ENCODE assay signal across 1 cellular context in the genomic region with DNA sequence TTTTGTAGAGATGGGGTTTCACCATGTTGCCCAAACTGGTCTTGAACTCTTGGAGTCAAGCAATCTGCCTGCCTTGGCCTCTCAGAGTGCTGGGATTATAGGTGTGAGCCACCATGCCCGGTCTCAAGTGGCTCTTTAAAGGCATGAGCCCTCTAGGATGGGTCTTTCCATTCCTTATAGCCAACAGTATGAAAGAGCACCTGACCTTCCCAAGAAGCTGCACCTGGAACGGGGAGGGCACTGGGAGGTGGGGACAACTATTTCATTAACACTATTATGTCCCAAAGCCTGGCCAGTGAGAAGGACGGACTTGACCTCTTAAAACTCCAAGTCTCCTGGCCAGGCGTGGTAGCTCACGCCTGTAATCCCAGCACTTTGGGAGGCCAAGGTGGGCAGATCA.
TF ChIP-seq lines count a peak whose summit lies in the region.

No MANE protein-coding gene starts in this region.

TF ChIP-seq in IMR-90, 13 proteins besides CTCF, POLR2A, EP300 and RAD21:
- TF ChIP-seq FOS (IDR thresholded peaks at IDR 0.05; ENCODE audit: low read depth, low read length) (no peak), MAZ (IDR thresholded peaks at IDR 0.05; ENCODE audit: borderline replicate concordance, low read depth, low read length) (no peak), BHLHE40 (IDR thresholded peaks at IDR 0.05; ENCODE audit: low read depth, low read length) (no peak), RCOR1 (IDR thresholded peaks at IDR 0.05; ENCODE audit: insufficient replicate concordance, low read length) (no peak), NFE2L2 (IDR thresholded peaks at IDR 0.05; ENCODE audit: low read depth, low read length) (no peak), MXI1 (IDR thresholded peaks at IDR 0.05; ENCODE audit: borderline replicate concordance, low read depth, low read length) (no peak), SMC3 (IDR thresholded peaks at IDR 0.05; ENCODE audit: low read depth, low read length) (no peak), RFX5 (IDR thresholded peaks at IDR 0.05; ENCODE audit: low read depth, low read length) (no peak), CEBPB (IDR thresholded peaks at IDR 0.05; ENCODE audit: low read depth, low read length) (no peak), MAFK (IDR thresholded peaks at IDR 0.05; ENCODE audit: low read depth, low read length) (no peak), CHD1 (IDR thresholded peaks at IDR 0.05; ENCODE audit: low read depth, low read length) (no peak)
- TF ChIP-seq, protein P1, sequence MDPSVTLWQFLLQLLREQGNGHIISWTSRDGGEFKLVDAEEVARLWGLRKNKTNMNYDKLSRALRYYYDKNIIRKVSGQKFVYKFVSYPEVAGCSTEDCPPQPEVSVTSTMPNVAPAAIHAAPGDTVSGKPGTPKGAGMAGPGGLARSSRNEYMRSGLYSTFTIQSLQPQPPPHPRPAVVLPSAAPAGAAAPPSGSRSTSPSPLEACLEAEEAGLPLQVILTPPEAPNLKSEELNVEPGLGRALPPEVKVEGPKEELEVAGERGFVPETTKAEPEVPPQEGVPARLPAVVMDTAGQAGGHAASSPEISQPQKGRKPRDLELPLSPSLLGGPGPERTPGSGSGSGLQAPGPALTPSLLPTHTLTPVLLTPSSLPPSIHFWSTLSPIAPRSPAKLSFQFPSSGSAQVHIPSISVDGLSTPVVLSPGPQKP (IDR thresholded peaks at IDR 0.05; ENCODE audit: borderline replicate concordance, low read depth, low read length) = no peak
- TF ChIP-seq, protein P2, sequence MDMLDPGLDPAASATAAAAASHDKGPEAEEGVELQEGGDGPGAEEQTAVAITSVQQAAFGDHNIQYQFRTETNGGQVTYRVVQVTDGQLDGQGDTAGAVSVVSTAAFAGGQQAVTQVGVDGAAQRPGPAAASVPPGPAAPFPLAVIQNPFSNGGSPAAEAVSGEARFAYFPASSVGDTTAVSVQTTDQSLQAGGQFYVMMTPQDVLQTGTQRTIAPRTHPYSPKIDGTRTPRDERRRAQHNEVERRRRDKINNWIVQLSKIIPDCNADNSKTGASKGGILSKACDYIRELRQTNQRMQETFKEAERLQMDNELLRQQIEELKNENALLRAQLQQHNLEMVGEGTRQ (IDR thresholded peaks at IDR 0.05; ENCODE audit: low read depth, low read length) = no peak
